Comparison of ENCODE assay signal across 1 cellular context in the genomic region with DNA sequence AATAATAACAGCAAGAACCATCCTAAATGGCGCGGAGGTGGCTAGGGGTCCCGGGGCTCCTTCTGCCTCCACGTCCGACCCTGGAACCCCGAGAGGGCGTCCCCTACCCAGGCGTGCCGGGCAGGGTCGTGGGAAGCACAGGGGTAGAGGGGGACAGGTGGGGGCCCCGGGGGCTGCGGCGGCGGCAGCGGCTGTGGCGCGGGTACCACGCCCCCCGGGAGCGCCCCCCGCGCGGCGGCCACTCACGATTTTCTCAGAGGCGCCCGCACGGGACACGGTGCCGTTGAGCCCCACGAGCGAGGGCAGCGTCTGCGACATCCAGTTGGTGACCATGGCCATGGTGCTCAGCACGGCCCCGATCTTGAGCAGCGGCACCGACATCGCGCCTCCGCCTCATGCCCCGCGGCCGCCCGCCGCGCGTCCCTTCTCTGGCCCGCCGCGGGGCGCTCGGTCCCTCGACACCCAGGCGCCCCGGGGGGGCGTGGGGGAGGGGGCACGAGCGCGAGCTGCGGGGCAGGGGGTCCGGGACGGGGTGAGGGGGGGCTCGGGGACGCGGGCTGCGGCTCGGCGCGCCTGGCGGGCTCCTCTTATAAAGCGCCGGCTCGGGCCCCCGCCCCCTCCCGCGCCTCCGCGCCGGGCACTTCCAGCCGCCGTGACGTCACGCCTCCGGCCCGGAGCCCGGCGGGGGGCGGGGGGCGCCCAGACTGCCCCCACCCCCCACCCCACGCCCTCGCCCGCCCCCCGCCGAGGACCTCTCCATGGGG.
TF ChIP-seq lines count a peak whose summit lies in the region.

No MANE protein-coding gene starts in this region.

TF ChIP-seq in A549, 52 proteins besides CTCF, POLR2A, EP300 and RAD21 (continued from another document):
- TF ChIP-seq, protein P1, sequence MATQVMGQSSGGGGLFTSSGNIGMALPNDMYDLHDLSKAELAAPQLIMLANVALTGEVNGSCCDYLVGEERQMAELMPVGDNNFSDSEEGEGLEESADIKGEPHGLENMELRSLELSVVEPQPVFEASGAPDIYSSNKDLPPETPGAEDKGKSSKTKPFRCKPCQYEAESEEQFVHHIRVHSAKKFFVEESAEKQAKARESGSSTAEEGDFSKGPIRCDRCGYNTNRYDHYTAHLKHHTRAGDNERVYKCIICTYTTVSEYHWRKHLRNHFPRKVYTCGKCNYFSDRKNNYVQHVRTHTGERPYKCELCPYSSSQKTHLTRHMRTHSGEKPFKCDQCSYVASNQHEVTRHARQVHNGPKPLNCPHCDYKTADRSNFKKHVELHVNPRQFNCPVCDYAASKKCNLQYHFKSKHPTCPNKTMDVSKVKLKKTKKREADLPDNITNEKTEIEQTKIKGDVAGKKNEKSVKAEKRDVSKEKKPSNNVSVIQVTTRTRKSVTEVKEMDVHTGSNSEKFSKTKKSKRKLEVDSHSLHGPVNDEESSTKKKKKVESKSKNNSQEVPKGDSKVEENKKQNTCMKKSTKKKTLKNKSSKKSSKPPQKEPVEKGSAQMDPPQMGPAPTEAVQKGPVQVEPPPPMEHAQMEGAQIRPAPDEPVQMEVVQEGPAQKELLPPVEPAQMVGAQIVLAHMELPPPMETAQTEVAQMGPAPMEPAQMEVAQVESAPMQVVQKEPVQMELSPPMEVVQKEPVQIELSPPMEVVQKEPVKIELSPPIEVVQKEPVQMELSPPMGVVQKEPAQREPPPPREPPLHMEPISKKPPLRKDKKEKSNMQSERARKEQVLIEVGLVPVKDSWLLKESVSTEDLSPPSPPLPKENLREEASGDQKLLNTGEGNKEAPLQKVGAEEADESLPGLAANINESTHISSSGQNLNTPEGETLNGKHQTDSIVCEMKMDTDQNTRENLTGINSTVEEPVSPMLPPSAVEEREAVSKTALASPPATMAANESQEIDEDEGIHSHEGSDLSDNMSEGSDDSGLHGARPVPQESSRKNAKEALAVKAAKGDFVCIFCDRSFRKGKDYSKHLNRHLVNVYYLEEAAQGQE (IDR thresholded peaks at IDR 0.05), result no peak
- peak; percentile 21; the same call in 1 of the 2 replicates for TF ChIP-seq PHF8 (IDR thresholded peaks at IDR 0.05; ENCODE audit: borderline replicate concordance, low read depth)
- TF ChIP-seq MAZ (IDR thresholded peaks at IDR 0.05; ENCODE audit: borderline replicate concordance, low read depth, low read length), result no peak
- TF ChIP-seq, protein P2, sequence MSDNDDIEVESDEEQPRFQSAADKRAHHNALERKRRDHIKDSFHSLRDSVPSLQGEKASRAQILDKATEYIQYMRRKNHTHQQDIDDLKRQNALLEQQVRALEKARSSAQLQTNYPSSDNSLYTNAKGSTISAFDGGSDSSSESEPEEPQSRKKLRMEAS (IDR thresholded peaks at IDR 0.05), result peak; percentile 79
- TF ChIP-seq, protein P3, sequence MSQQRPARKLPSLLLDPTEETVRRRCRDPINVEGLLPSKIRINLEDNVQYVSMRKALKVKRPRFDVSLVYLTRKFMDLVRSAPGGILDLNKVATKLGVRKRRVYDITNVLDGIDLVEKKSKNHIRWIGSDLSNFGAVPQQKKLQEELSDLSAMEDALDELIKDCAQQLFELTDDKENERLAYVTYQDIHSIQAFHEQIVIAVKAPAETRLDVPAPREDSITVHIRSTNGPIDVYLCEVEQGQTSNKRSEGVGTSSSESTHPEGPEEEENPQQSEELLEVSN (IDR thresholded peaks at IDR 0.05; ENCODE audit: borderline replicate concordance, low read depth), result peak; percentile 74
